8 cellular contexts compared by ENCODE assay signal in genomic region chr2:164840458-164840929, GRCh38. TPM values are rescaled to one million over a fixed set of nuclear protein-coding genes. Genes with fewer than 3 reads are reported as not detected.
DNase-seq lines count a peak whose midpoint lies in the region; ATAC-seq and TF ChIP-seq lines count a peak whose summit lies in the region.

No MANE protein-coding gene starts in this region.

- H3K27ac ChIP-seq in sigmoid colon = peak overlapping the region; percentile 92 to 98 (median 95)

- H3K9ac ChIP-seq in iPS-15b (ENCODE audit: low read depth, low read length) = no peak overlapping the region

- TF ChIP-seq POLR2A in sigmoid colon (IDR thresholded peaks at IDR 0.05) = no peak

- intact Hi-C loops in sigmoid colon (cut with DNase I) = loop anchor here (5.0 to 10.0 kb wide), 3 partner anchors 58 to 276 kb away; no protein-coding TSS in a partner anchor

- no peak for TF ChIP-seq CTCF in sigmoid colon (IDR thresholded peaks at IDR 0.05)

- TF ChIP-seq EP300 in sigmoid colon (IDR thresholded peaks at IDR 0.05) = no peak

- DNase-seq in D341Med (ENCODE audit: low spot score) (peak; percentile 36), NCI-H146 (lab: John Stamatoyannopoulos, UW) (peak; percentile 50), amniotic epithelial cell (ENCODE audit: low read depth) (peak; percentile 56), sigmoid colon (peak; percentile 74)
- DNase-seq in stimulated activated CD4-positive, alpha-beta T cell treated with anti-CD3 and anti-CD28 coated beads, Interleukin-4, amount 100 ng/mL, for 1 hour = no peak

- ATAC-seq in HG02970 (IDR thresholded peaks at IDR 0.05; ENCODE audit: low FRiP score, unreplicated experiment) (no peak), HG03442 (IDR thresholded peaks at IDR 0.05; ENCODE audit: unreplicated experiment) (no peak)

- H3K9me3 ChIP-seq in iPS-15b (ENCODE audit: control insufficient read depth, insufficient read depth, low read length) (no peaks in the 10 kb centered on the region), sigmoid colon (no peaks in the 10 kb centered on the region)

- H3K4me3 ChIP-seq in iPS-15b (ENCODE audit: low read depth, low read length) = peak overlapping the region; percentile 81
- peak overlapping the region; percentile 69 to 79 (median 75) for H3K4me3 ChIP-seq in sigmoid colon

- H3K27me3 ChIP-seq in iPS-15b (ENCODE audit: control insufficient read depth, insufficient read depth, low read length) (peaks cover 13% of the 10 kb centered on the region), sigmoid colon (no peaks in the 10 kb centered on the region)

- H3K36me3 ChIP-seq in iPS-15b (ENCODE audit: control insufficient read depth, insufficient read depth, low read length) (no peaks in the 10 kb centered on the region), sigmoid colon (no peaks in the 10 kb centered on the region)

- H3K4me1 ChIP-seq in iPS-15b (ENCODE audit: control insufficient read depth, insufficient read depth, low read length) = peaks cover 2% of the 10 kb centered on the region
- H3K4me1 ChIP-seq in sigmoid colon = peaks cover 0 to 44% (median 12%) of the 10 kb centered on the region in 4 donors

- 0 to 2% methylated on average over 12 of the region's 12 CpGs for WGBS in sigmoid colon, 2 donors

RNA-seq across cellular contexts. Expression of gene COBLL1, which starts 1.1 kb away (rescaled TPM):
- total RNA-seq in sigmoid colon = 10 to 100 TPM; 17.6 to 22.4 (median 20.5) TPM
- 1 to 10 TPM; 3.9 to 9.0 (median 7.1) TPM for polyA plus RNA-seq in sigmoid colon
